In the genomic region with DNA sequence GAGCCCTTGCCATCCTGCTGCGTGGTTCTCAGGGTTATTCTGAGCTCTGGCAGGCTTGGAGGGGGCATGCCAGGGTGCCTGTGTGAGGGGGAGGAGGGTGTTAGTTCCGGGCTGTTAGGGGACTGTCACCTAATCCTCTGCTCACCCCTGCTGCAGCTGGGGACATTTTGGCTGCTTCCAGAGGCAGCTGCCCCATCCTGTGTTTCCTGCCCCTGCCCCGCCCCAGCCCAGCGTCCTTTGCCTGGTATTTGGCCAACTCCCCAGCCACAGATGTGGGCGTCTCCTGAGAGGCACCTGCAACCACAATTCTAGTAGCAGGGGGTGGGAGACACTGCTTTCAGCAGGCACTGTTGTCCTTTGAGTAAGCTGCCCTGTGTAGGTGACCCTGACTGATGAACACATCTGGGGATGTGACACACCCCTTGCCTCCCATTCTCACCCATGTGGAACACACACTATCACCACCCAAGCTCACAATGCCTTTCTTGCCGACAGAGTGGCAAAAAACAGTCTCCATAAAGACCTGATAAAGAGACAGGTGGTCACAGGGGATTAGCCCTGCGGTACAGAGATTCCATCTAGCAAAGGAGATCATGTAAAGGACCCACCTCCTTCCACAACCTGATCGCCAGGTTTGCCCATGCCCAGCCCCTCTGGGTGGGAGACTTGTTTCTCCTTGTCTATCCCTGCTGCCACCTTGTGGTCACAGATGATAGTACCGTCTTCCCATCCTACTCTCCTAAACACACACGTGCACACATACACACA, we compare ENCODE assay signal across 8 cellular contexts. TPM values are rescaled to one million over a fixed set of nuclear protein-coding genes. Genes with fewer than 3 reads are reported as not detected.
A peak's percentile ranks its signal among the peaks of the same experiment; 100 is the strongest.
DNase-seq lines count a peak whose midpoint lies in the region; ATAC-seq, FAIRE-seq and TF ChIP-seq lines count a peak whose summit lies in the region.

A gene (minus strand): TSS at position 48 of the 768 bp plus-strand sequence. CDS start 35 bp downstream, at position 13.

- peak; percentile 71 to 88 (median 73) for DNase-seq in CD4-positive, CD25-positive, alpha-beta regulatory T cell
- DNase-seq in NOMO-1 treated with DMSO at 0.1 percent for 48 hours (lab: John Stamatoyannopoulos, UW; ENCODE audit: unreplicated experiment), result peak; percentile 48
- peak; percentile 40 to 52 (median 44) for DNase-seq in activated CD8-positive, alpha-beta memory T cell treated with anti-CD3 and anti-CD28 coated beads for 48 hours (ENCODE audit: low read depth in 2 of 3, low spot score in 2 of 3)
- DNase-seq in H1 (ENCODE audit: low read depth in 1 of 2, low spot score in 2 of 2), result peak in 1 of 2 experiments; percentile 91
- peak; percentile 91 for DNase-seq in mucosa of gallbladder (ENCODE audit: low spot score)
- peak; percentile 51 for DNase-seq in stimulated activated CD8-positive, alpha-beta memory T cell treated with anti-CD3 and anti-CD28 coated beads, Interleukin-7, amount 100 ng/mL, for 24 hours (ENCODE audit: low read depth)

- peak; percentile 99 for FAIRE-seq in H1 (lab: Jason Lieb, UNC)

- H3K27me3 ChIP-seq in CD4-positive, CD25-positive, alpha-beta regulatory T cell (ENCODE audit: control insufficient read depth, insufficient read depth, low read length), result no peaks in the 10 kb centered on the region
- H3K27me3 ChIP-seq in H1 (replicated peaks in 1 of 4; ENCODE audit: control insufficient read depth in 3 of 4, extremely low read depth in 1 of 4, insufficient read depth in 3 of 4, low read length in 3 of 4), result 0 out of 7 replicates have a peak, but pooled peaks cover 0 to 2% (median 0%) of the 10 kb centered on the region in 4 experiments

- peak within 1 kb of the TSS; percentile 53 for H3K4me3 ChIP-seq in CD4-positive, CD25-positive, alpha-beta regulatory T cell (ENCODE audit: low read depth, low read length)
- H3K4me3 ChIP-seq in H1 (ENCODE audit: extremely low read depth in 1 of 4, insufficient read depth in 2 of 4, low read depth in 3 of 4, low read length in 4 of 4), result no peak within 1 kb of the TSS

- H3K4me3 Mint-ChIP-seq in CD4-positive, CD25-positive, alpha-beta regulatory T cell, result peak within 1 kb of the TSS; percentile 60 to 89 (median 70)

- H3K4me2 ChIP-seq in H1 (ENCODE audit: insufficient read depth in 1 of 2, low read depth in 2 of 2, low read length in 2 of 2), result peak within 1 kb of the TSS in 1 of 2 experiments; percentile 51; a peak in 1 of 4 replicates

- no peak for TF ChIP-seq POLR2A in H1 (IDR thresholded peaks at IDR 0.05; ENCODE audit: control extremely low read depth in 1 of 2, low read depth in 2 of 2, low read length in 2 of 2)

- TF ChIP-seq CTCF in H1 (IDR thresholded peaks at IDR 0.05; ENCODE audit: control extremely low read depth in 1 of 3, insufficient read depth in 1 of 3, low read depth in 1 of 3, low read length in 3 of 3), result peak; percentile 71 to 89 (median 81)

- no peak within 1 kb of the TSS for H4K5ac ChIP-seq in H1 (ENCODE audit: insufficient read length, low read depth, low read length)

- no peak within 1 kb of the TSS for H3K56ac ChIP-seq in H1 (replicated peaks; ENCODE audit: insufficient read length, low read depth, low read length)

- H3K23ac ChIP-seq in H1 (ENCODE audit: insufficient read length), result no peak within 1 kb of the TSS

- H2AK5ac ChIP-seq in H1 (ENCODE audit: low read depth, low read length), result no peak within 1 kb of the TSS

- H3K27ac ChIP-seq in CD4-positive, CD25-positive, alpha-beta regulatory T cell (ENCODE audit: insufficient read depth, low read length, poor library complexity, severe bottlenecking), result no peak within 1 kb of the TSS
- H3K27ac ChIP-seq in H1 (ENCODE audit: low read depth, low read length), result no peak within 1 kb of the TSS

- no peak for TF ChIP-seq EP300 in H1 (IDR thresholded peaks at IDR 0.05; ENCODE audit: borderline replicate concordance in 1 of 2, low read depth in 2 of 2, low read length in 2 of 2)

- no peak within 1 kb of the TSS for H3K18ac ChIP-seq in H1 (ENCODE audit: extremely low read depth, low read length)

- WGBS in H1 (ENCODE audit: extremely low coverage in 1 of 2, insufficient coverage in 1 of 2, insufficient read length in 1 of 2, insufficient replicate concordance in 2 of 2, low coverage in 1 of 2, low lambda C conversion rate in 2 of 2, missing lambda C conversion rate in 1 of 2), 2 experiments, result 45% methylated on average over 9 of the region's 10 CpGs; no CpG with 5 or more reads in 1 of the 2 experiments

- H2BK5ac ChIP-seq in H1 (ENCODE audit: low read depth, low read length), result no peak within 1 kb of the TSS

- no peak within 1 kb of the TSS for H4K91ac ChIP-seq in H1 (replicated peaks; ENCODE audit: insufficient read length, low read length)

- no peak within 1 kb of the TSS; the same call in 1 of the 2 replicates for H2BK15ac ChIP-seq in H1 (ENCODE audit: low read length)

- no peaks in the 10 kb centered on the region for H3K79me1 ChIP-seq in H1 (ENCODE audit: low read depth, low read length)

- H3K14ac ChIP-seq in H1 (ENCODE audit: insufficient read length), result no peak within 1 kb of the TSS

- CTCF ChIA-PET in H1 (lab: Charles Lee; ENCODE audit: partially characterized antibody), result interaction anchor here (0.7 to 4.4 kb wide), 21 partner anchors 9 to 1450 kb away, joined by 3 to 23 read pairs (median 3); a partner anchor contains a TSS

- no peak within 1 kb of the TSS; the same call in 1 of the 2 replicates for H4K8ac ChIP-seq in H1 (ENCODE audit: extremely low read depth, insufficient read depth, low read length)

- no peaks in the 10 kb centered on the region for H3K36me3 ChIP-seq in CD4-positive, CD25-positive, alpha-beta regulatory T cell (ENCODE audit: control insufficient read depth, insufficient read depth, low read length)
- no peaks in the 10 kb centered on the region for H3K36me3 ChIP-seq in H1 (ENCODE audit: control insufficient read depth in 2 of 4, insufficient read depth in 4 of 4, low read length in 3 of 4)

- peaks cover 0 to 4% (median 0%) of the 10 kb centered on the region in 7 donors for H3K9me3 Mint-ChIP-seq in CD4-positive, CD25-positive, alpha-beta regulatory T cell

- no peaks in the 10 kb centered on the region for H3K9me3 ChIP-seq in CD4-positive, CD25-positive, alpha-beta regulatory T cell (ENCODE audit: control insufficient read depth in 2 of 2, low read length in 2 of 2)
- H3K9me3 ChIP-seq in H1 (ENCODE audit: insufficient read depth in 2 of 2, low read depth in 1 of 2, low read length in 1 of 2), result no peaks in the 10 kb centered on the region

- H4K20me1 ChIP-seq in H1 (replicated peaks in 1 of 2; ENCODE audit: control insufficient read depth in 1 of 2, insufficient read depth in 2 of 2, low read length in 2 of 2), result no peaks in the 10 kb centered on the region

- H3K27me3 Mint-ChIP-seq in CD4-positive, CD25-positive, alpha-beta regulatory T cell, result peaks cover 27% of the 10 kb centered on the region

- no peak within 1 kb of the TSS for H3K4ac ChIP-seq in H1 (replicated peaks; ENCODE audit: insufficient read length, low read depth, low read length)

- TF ChIP-seq RAD21 in H1 (IDR thresholded peaks at IDR 0.05 in 1 of 2, conservative IDR thresholded peaks at IDR 0.05 in 1 of 2; ENCODE audit: low read depth in 2 of 2, low read length in 2 of 2), result peak; percentile 64 to 75

- peaks cover 0 to 43% (median 21%) of the 10 kb centered on the region in 4 donors for H3K4me1 Mint-ChIP-seq in CD4-positive, CD25-positive, alpha-beta regulatory T cell

- ATAC-seq in CD4-positive, CD25-positive, alpha-beta regulatory T cell (ENCODE audit: low read depth in 2 of 2), result peak; percentile 34 to 40
- ATAC-seq in HG03159 (IDR thresholded peaks at IDR 0.05; ENCODE audit: unreplicated experiment) (peak; percentile 50), GM18498 (IDR thresholded peaks at IDR 0.05; ENCODE audit: unreplicated experiment) (no peak)

- peaks cover 44% of the 10 kb centered on the region for H3K4me1 ChIP-seq in CD4-positive, CD25-positive, alpha-beta regulatory T cell (ENCODE audit: control insufficient read depth, insufficient read depth, low read length, poor library complexity, severe bottlenecking)
- H3K4me1 ChIP-seq in H1 (replicated peaks in 1 of 4; ENCODE audit: control insufficient read depth in 3 of 4, insufficient read depth in 4 of 4, low read length in 3 of 4), result peaks cover 3 to 14% (median 4%) of the 10 kb centered on the region in 4 experiments; a peak in 6 of 7 replicates

- POLR2A ChIA-PET in H1 (lab: Charles Lee; ENCODE audit: partially characterized antibody), result interaction anchor here (0.8 to 6.4 kb wide), 3 partner anchors 34 to 195 kb away, joined by 3 to 49 read pairs (median 6); a partner anchor contains a TSS

- H3K79me2 ChIP-seq in H1 (ENCODE audit: control insufficient read depth in 1 of 2, insufficient read depth in 2 of 2, low read length in 2 of 2), result no peaks in the 10 kb centered on the region

- no peaks in the 10 kb centered on the region for H3K36me3 Mint-ChIP-seq in CD4-positive, CD25-positive, alpha-beta regulatory T cell

- H2BK120ac ChIP-seq in H1 (replicated peaks; ENCODE audit: low read depth, low read length), result no peak within 1 kb of the TSS

- peaks cover 3% of the 10 kb centered on the region; the same call in 1 of the 2 replicates for H3K23me2 ChIP-seq in H1 (ENCODE audit: low read depth, low read length)

- H2BK12ac ChIP-seq in H1 (ENCODE audit: low read depth, low read length), result no peak within 1 kb of the TSS

- no peak within 1 kb of the TSS for H2AFZ ChIP-seq in H1 (ENCODE audit: low read length)

- no peak within 1 kb of the TSS; a peak in 1 of 7 replicates for H3K9ac ChIP-seq in H1 (replicated peaks in 1 of 4; ENCODE audit: extremely low read depth in 1 of 4, low read depth in 3 of 4, low read length in 3 of 4)

- H3K27ac Mint-ChIP-seq in CD4-positive, CD25-positive, alpha-beta regulatory T cell, result peak within 1 kb of the TSS; percentile 69 to 79 (median 72)

- H2BK20ac ChIP-seq in H1 (ENCODE audit: low read length), result no peak within 1 kb of the TSS

TF ChIP-seq in H1, 55 proteins besides CTCF, POLR2A, EP300 and RAD21 (continues in another document):
- TF ChIP-seq POU5F1 (IDR thresholded peaks at IDR 0.05; ENCODE audit: low read depth, low read length) (no peak), TAF1 (IDR thresholded peaks at IDR 0.05; ENCODE audit: low read depth, low read length) (no peak)

RNA-seq across cellular contexts. Expression of the gene that starts here (rescaled TPM):
- 3.8 TPM for total RNA-seq in CD4-positive, CD25-positive, alpha-beta regulatory T cell
- under 1 TPM in 2 of 4 donors, not detected in 2; 0.15 to 0.25 TPM for polyA plus RNA-seq in CD4-positive, CD25-positive, alpha-beta regulatory T cell
- total RNA-seq in H1 (2021; fragmentation: NEBNext Ultra II Directional; extraction: Animal tissue kit (Norgen Biotek cat#: 25700)), result 0.15 and 0.40 TPM in 2 replicates
- 0.33 and 0.63 TPM in 2 replicates for polyA plus RNA-seq in H1 (2011; rRNA removed)
- 0.27 TPM for polyA plus RNA-seq in H1 (2011; cell fraction: cytosol; rRNA removed)
- polyA plus RNA-seq in H1 (2011; cell fraction: nucleus; rRNA removed), result 0.71 TPM
- 0.25 to 0.61 TPM (median 0.35 TPM) in 4 replicates for polyA plus RNA-seq in H1 (2012, experiment 1 of 2)
- 0.31 TPM for polyA plus RNA-seq in H1 (2012, experiment 2 of 2)
- 0.14 TPM for polyA plus RNA-seq in H1 (2013, experiment 1 of 2)
- polyA plus RNA-seq in H1 (2013, experiment 2 of 2), result 0.17 TPM
- 0.32 and 0.35 TPM in 2 replicates for polyA minus RNA-seq in H1 (2011; rRNA and poly(A)+ RNA removed)
- polyA minus RNA-seq in H1 (2011; cell fraction: cytosol; rRNA and poly(A)+ RNA removed), result 0.66 TPM
- 0.50 TPM for polyA minus RNA-seq in H1 (2011; cell fraction: nucleus; rRNA and poly(A)+ RNA removed)
- total RNA-seq in mucosa of gallbladder, result 9.4 TPM
